7 cellular contexts compared by ENCODE assay signal in genomic region chr15:38072507-38073277, GRCh38.
DNase-seq lines count a peak whose midpoint lies in the region; ATAC-seq and TF ChIP-seq lines count a peak whose summit lies in the region.

No MANE protein-coding gene starts in this region.

- peaks cover 7% of the 10 kb centered on the region for H3F3A ChIP-seq in SK-N-SH (replicated peaks; ENCODE audit: insufficient read depth)

- H4K20me1 ChIP-seq in SK-N-SH (ENCODE audit: insufficient read depth), result no peaks in the 10 kb centered on the region

- DNase-seq in GM10248 (ENCODE audit: extremely low spot score) (peak; percentile 47), HT1080 (ENCODE audit: low read depth) (peak; percentile 81), SK-N-SH (peak; percentile 84), dermis microvascular lymphatic vessel endothelial cell (ENCODE audit: low read depth in 2 of 2) (peak; percentile 25 to 68), left kidney (ENCODE audit: low read depth, low spot score) (peak; percentile 93)
- peak; percentile 54 for DNase-seq in stimulated activated naive B cell treated with anti-CD40 and anti-IgM and Interleukin-4, amounts not matched to agents 10 μg/mL and 1 μg/mL and 100 μg/mL, for 72 hours

- H3K27ac Mint-ChIP-seq in stimulated activated naive B cell treated with anti-CD40 and anti-IgM and Interleukin-4, amounts not matched to agents 10 μg/mL and 1 μg/mL and 100 μg/mL, for 72 hours, result peak overlapping the region; percentile 73

- H3K9me3 ChIP-seq in SK-N-SH, result no peaks in the 10 kb centered on the region

- peaks cover 4 to 21% of the 10 kb centered on the region in 2 donors for H3K27me3 Mint-ChIP-seq in stimulated activated naive B cell treated with anti-CD40 and anti-IgM and Interleukin-4, amounts not matched to agents 10 μg/mL and 1 μg/mL and 100 μg/mL, for 72 hours

- peak overlapping the region; percentile 51 to 88 for H3K27ac ChIP-seq in SK-N-SH (ENCODE audit: low read depth in 2 of 2, low read length in 1 of 2)

- no peak for TF ChIP-seq EP300 in SK-N-SH (IDR thresholded peaks at IDR 0.05; ENCODE audit: borderline replicate concordance in 1 of 2, low read depth in 1 of 2, low read length in 1 of 2)

- 22% methylated on average over 20 of the region's 54 CpGs for WGBS in SK-N-SH (ENCODE audit: low lambda C conversion rate)

- H3K9ac ChIP-seq in SK-N-SH, result peak overlapping the region; percentile 70

- H3K4me1 Mint-ChIP-seq in stimulated activated naive B cell treated with anti-CD40 and anti-IgM and Interleukin-4, amounts not matched to agents 10 μg/mL and 1 μg/mL and 100 μg/mL, for 72 hours, result peaks cover 34 to 83% of the 10 kb centered on the region in 2 donors

- no peaks in the 10 kb centered on the region for H3K79me2 ChIP-seq in SK-N-SH (ENCODE audit: insufficient read depth)

- POLR2A ChIA-PET in GM10248 (lab: Yijun Ruan, JAX) (no interaction called here), SK-N-SH (lab: Yijun Ruan, JAX) (interaction anchor here (0.7 to 0.9 kb wide), 2 partner anchors 179 to 181 kb away, joined by 3 to 5 read pairs; no protein-coding TSS in a partner anchor)

- H3K36me3 ChIP-seq in SK-N-SH (replicated peaks in 1 of 2; ENCODE audit: control insufficient read depth in 1 of 2, insufficient read depth in 2 of 2, low read length in 1 of 2), result no peaks in the 10 kb centered on the region

- peak overlapping the region; percentile 75 for H3K4me2 ChIP-seq in SK-N-SH

- H3K27me3 ChIP-seq in SK-N-SH (ENCODE audit: insufficient read depth), result no peaks in the 10 kb centered on the region

- peaks cover 0 to 3% of the 10 kb centered on the region in 2 donors for H3K36me3 Mint-ChIP-seq in stimulated activated naive B cell treated with anti-CD40 and anti-IgM and Interleukin-4, amounts not matched to agents 10 μg/mL and 1 μg/mL and 100 μg/mL, for 72 hours

- TF ChIP-seq RAD21 in SK-N-SH (IDR thresholded peaks at IDR 0.05; ENCODE audit: low read length), result peak; percentile 41; the same call in 1 of the 2 replicates

- H3K4me3 Mint-ChIP-seq in stimulated activated naive B cell treated with anti-CD40 and anti-IgM and Interleukin-4, amounts not matched to agents 10 μg/mL and 1 μg/mL and 100 μg/mL, for 72 hours, result peak overlapping the region; percentile 85 to 92

- TF ChIP-seq CTCF in GM10248 (IDR thresholded peaks at IDR 0.05; ENCODE audit: control extremely low read depth, extremely low read depth, low read depth, missing control alignments) (peak; percentile 32), SK-N-SH (IDR thresholded peaks at IDR 0.05) (peak; percentile 13; the same call in 1 of the 2 replicates)

- H2AFZ ChIP-seq in SK-N-SH (ENCODE audit: low read depth), result peak overlapping the region; percentile 86

- CTCF ChIA-PET in GM10248 (lab: Yijun Ruan, JAX), result interaction anchor here (1.0 to 1.4 kb wide), 2 partner anchors 9 to 28 kb away, joined by 3 to 4 read pairs; no protein-coding TSS in a partner anchor
- CTCF ChIA-PET in SK-N-SH (lab: Yijun Ruan, JAX), result interaction anchor here (0.9 to 1.4 kb wide), 3 partner anchors 12 to 185 kb away, joined by 3 to 7 read pairs (median 4); no protein-coding TSS in a partner anchor

- peak overlapping the region; percentile 30 to 49 for H3K4me3 ChIP-seq in SK-N-SH (ENCODE audit: low read depth in 2 of 2, low read length in 1 of 2)

- peaks cover 24 to 29% of the 10 kb centered on the region in 2 experiments for H3K4me1 ChIP-seq in SK-N-SH (ENCODE audit: control insufficient read depth in 1 of 2, insufficient read depth in 2 of 2, low read depth in 1 of 2, low read length in 1 of 2)

- peak; percentile 72 for ATAC-seq in GM21528 (IDR thresholded peaks at IDR 0.05; ENCODE audit: low FRiP score, unreplicated experiment)
- ATAC-seq in stimulated activated naive B cell treated with anti-CD40 and anti-IgM and Interleukin-4, amounts not matched to agents 10 μg/mL and 1 μg/mL and 100 μg/mL, for 72 hours (replicated peaks), result peak; percentile 73 to 81

- H3K9me3 Mint-ChIP-seq in stimulated activated naive B cell treated with anti-CD40 and anti-IgM and Interleukin-4, amounts not matched to agents 10 μg/mL and 1 μg/mL and 100 μg/mL, for 72 hours, result no peaks in the 10 kb centered on the region

- no peaks in the 10 kb centered on the region for H3K9me2 ChIP-seq in SK-N-SH

TF ChIP-seq in SK-N-SH, 30 proteins besides CTCF, POLR2A, EP300 and RAD21:
- TF ChIP-seq GATA2 (CRISPR knock-in tag; IDR thresholded peaks at IDR 0.05), result no peak
- TF ChIP-seq RFX5 (IDR thresholded peaks at IDR 0.05; ENCODE audit: low read length), result no peak
- no peak for TF ChIP-seq RCOR1 (IDR thresholded peaks at IDR 0.05; ENCODE audit: low read length)
- no peak for TF ChIP-seq ZBTB33 (IDR thresholded peaks at IDR 0.05; ENCODE audit: borderline replicate concordance, low read depth)
- peak; percentile 12; the same call in 1 of the 2 replicates for TF ChIP-seq NFIC (IDR thresholded peaks at IDR 0.05; ENCODE audit: borderline replicate concordance)
- TF ChIP-seq FOXM1 (IDR thresholded peaks at IDR 0.05; ENCODE audit: low read depth), result no peak
- 0 out of 2 replicates have a peak, but pooled peaks have one; percentile 26 for TF ChIP-seq FOXJ3 (CRISPR knock-in tag; IDR thresholded peaks at IDR 0.05)
TF ChIP-seq in SK-N-SH: peak in this region for 2.

Comparison
In these comparisons a context has a peak if more than half of its experiments do, and no peak if none do; other contexts are left out.
1. Peak in every context shown above with its lines: DNase-seq, ATAC-seq, H3K4me3 ChIP-seq and H3K27ac ChIP-seq.